In the genomic region with DNA sequence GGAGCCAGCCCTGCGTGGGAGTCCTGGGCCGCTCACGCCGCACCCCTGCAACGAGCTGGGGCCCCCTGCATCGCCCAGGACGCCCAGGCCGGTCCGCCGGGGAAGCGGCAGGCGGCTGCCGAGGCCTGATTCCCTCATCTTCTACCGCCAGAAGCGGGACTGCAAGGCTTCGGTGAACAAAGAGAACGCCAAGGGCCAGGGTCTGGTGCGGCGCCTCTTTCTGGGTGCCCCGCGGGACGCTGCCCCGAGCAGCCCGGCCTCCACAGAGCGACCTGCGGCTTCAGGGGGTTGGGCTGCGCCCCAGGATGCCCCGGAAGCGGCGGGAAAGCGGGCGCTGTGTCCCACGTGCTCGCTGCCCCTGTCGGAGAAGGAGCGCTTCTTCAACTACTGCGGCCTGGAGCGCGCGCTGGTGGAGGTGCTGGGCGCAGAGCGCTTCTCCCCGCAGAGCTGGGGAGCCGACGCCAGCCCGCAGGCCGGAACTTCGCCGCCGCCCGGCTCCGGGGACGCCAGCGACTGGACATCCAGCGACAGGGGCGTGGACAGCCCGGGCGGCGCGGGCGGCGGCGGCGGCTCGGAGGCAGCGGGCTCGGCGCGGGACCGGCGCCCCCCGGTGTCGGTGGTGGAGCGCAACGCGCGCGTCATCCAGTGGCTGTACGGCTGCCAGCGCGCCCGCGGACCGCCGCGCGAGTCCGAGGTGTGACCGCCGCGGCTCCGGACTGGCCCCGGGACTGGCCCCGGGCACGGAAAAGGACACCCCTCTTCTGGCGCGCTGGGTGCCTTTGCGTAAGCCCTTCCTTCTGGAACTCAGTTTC, we compare ENCODE assay signal across 1 cellular context.
TF ChIP-seq lines count a peak whose summit lies in the region.

No MANE protein-coding gene starts in this region.

TF ChIP-seq in HepG2, 621 proteins besides CTCF, POLR2A, EP300 and RAD21 (continued from another document and continues in another):
- TF ChIP-seq ZNF646 (CRISPR knock-in tag; IDR thresholded peaks at IDR 0.05) (no peak), FOXO1 (CRISPR knock-in tag; IDR thresholded peaks at IDR 0.05) (no peak), WIZ (CRISPR knock-in tag; IDR thresholded peaks at IDR 0.05) (no peak), HNRNPL (IDR thresholded peaks at IDR 0.05; ENCODE audit: low read depth, low read length) (no peak), GZF1 (CRISPR knock-in tag; IDR thresholded peaks at IDR 0.05) (no peak), ZHX2 (IDR thresholded peaks at IDR 0.05; ENCODE audit: low read depth) (no peak), ZHX2 (CRISPR knock-in tag; IDR thresholded peaks at IDR 0.05; ENCODE audit: borderline replicate concordance) (no peak), ZNF678 (CRISPR knock-in tag; IDR thresholded peaks at IDR 0.05) (no peak), HOXA3 (CRISPR knock-in tag; IDR thresholded peaks at IDR 0.05) (peak; percentile 55), ZMYM3 (CRISPR knock-in tag; IDR thresholded peaks at IDR 0.05) (no peak), ZNF329 (CRISPR knock-in tag; IDR thresholded peaks at IDR 0.05; ENCODE audit: low read depth) (0 out of 2 replicates have a peak, but pooled peaks have one; percentile 34), CHD2 (IDR thresholded peaks at IDR 0.05; ENCODE audit: low read depth, low read length) (no peak), ZFP82 (CRISPR knock-in tag; IDR thresholded peaks at IDR 0.05; ENCODE audit: borderline replicate concordance) (no peak), CCAR2 (optimal IDR thresholded peaks at IDR 0.05; ENCODE audit: low read depth, low read length) (no peak), REL (CRISPR knock-in tag; conservative IDR thresholded peaks at IDR 0.05) (0 out of 2 replicates have a peak, but pooled peaks have one; percentile 44), FOXK2 (IDR thresholded peaks at IDR 0.05) (no peak), ZNF333 (CRISPR knock-in tag; IDR thresholded peaks at IDR 0.05; ENCODE audit: borderline replicate concordance) (no peak), RORA (CRISPR knock-in tag; IDR thresholded peaks at IDR 0.05) (no peak), TERF1 (CRISPR knock-in tag; IDR thresholded peaks at IDR 0.05) (no peak), MIXL1 (CRISPR knock-in tag; IDR thresholded peaks at IDR 0.05) (no peak), NR2F6 (IDR thresholded peaks at IDR 0.05) (no peak), NR2F6 (CRISPR knock-in tag; IDR thresholded peaks at IDR 0.05) (no peak), YY1 (IDR thresholded peaks at IDR 0.05; ENCODE audit: insufficient read depth, insufficient replicate concordance, low read depth, low read length) (no peak), ATF1 (CRISPR knock-in tag; IDR thresholded peaks at IDR 0.05) (no peak)
- TF ChIP-seq, protein P1, sequence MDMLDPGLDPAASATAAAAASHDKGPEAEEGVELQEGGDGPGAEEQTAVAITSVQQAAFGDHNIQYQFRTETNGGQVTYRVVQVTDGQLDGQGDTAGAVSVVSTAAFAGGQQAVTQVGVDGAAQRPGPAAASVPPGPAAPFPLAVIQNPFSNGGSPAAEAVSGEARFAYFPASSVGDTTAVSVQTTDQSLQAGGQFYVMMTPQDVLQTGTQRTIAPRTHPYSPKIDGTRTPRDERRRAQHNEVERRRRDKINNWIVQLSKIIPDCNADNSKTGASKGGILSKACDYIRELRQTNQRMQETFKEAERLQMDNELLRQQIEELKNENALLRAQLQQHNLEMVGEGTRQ (IDR thresholded peaks at IDR 0.05; ENCODE audit: low read depth, low read length) = no peak
- TF ChIP-seq, protein P1 (CRISPR knock-in tag; IDR thresholded peaks at IDR 0.05; ENCODE audit: borderline replicate concordance) = 0 out of 2 replicates have a peak, but pooled peaks have one; percentile 26
- TF ChIP-seq, protein P2, sequence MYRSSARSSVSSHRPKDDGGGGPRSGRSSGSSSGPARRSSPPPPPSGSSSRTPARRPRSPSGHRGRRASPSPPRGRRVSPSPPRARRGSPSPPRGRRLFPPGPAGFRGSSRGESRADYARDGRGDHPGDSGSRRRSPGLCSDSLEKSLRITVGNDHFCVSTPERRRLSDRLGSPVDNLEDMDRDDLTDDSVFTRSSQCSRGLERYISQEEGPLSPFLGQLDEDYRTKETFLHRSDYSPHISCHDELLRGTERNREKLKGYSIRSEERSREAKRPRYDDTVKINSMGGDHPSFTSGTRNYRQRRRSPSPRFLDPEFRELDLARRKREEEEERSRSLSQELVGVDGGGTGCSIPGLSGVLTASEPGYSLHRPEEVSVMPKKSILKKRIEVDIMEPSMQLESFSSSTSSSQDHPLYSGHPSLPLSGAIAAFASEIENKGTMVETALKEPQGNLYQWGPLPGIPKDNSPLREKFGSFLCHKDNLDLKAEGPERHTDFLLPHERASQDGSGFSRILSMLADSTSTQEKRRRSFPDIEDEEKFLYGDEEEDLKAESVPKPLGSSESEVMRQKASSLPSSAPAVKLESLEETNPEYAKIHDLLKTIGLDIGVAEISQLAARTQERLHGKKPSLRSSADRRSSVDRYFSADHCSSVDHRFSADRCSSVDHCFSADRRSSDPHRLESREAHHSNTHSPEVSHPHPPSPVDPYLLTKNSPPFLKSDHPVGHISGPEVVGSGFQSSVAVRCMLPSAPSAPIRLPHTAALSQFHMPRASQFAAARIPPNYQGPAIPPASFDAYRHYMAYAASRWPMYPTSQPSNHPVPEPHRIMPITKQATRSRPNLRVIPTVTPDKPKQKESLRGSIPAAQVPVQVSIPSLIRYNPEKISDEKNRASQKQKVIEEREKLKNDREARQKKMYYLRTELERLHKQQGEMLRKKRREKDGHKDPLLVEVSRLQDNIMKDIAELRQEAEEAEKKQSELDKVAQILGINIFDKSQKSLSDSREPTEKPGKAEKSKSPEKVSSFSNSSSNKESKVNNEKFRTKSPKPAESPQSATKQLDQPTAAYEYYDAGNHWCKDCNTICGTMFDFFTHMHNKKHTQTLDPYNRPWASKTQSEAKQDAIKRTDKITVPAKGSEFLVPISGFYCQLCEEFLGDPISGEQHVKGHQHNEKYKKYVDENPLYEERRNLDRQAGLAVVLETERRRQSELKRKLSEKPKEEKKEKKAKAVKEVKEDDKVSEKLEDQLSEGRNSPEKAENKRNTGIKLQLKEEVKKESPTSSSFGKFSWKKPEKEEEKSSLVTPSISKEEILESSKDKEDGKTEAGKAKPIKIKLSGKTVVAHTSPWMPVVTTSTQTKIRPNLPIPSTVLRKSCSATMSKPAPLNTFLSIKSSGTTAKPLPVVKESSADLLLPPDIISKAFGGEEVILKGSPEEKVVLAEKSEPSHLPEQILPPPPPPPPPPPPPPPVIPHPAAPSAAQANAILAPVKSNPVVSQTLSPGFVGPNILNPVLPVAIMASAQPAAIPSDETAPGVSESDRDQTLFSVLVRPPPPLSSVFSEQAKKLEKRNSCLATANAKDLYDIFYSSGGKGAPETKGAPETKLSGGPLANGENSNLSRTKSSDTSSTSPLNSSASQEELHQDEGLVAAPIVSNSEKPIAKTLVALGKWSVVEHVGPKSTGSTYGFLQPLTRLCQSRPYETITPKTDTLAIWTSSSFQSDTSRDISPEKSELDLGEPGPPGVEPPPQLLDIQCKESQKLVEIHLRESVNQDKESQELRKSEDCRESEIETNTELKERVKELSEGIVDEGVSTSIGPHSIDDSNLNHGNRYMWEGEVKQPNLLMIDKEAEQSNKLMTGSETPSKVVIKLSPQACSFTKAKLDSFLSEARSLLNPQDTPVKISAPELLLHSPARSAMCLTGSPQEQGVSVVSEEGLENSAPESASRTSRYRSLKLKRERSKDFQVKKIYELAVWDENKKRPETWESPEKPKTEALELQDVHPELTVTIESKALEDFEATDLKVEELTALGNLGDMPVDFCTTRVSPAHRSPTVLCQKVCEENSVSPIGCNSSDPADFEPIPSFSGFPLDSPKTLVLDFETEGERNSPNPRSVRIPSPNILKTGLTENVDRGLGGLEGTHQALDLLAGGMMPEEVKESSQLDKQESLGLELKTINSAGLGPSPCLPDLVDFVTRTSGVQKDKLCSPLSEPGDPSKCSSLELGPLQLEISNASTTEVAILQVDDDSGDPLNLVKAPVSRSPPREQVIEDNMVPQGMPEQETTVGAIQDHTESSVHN (CRISPR knock-in tag; IDR thresholded peaks at IDR 0.05) = no peak
